Comparison of ENCODE assay signal across 8 cellular contexts in genomic region chr7:128104109-128104742, GRCh38.
DNase-seq lines count a peak whose midpoint lies in the region; ATAC-seq and TF ChIP-seq lines count a peak whose summit lies in the region.

No MANE protein-coding gene starts in this region.

- no peak overlapping the region for H4K91ac ChIP-seq in mesenchymal stem cell (ENCODE audit: low read length)

- H2BK120ac ChIP-seq in mesenchymal stem cell (ENCODE audit: low read depth, low read length) = no peak overlapping the region

- H3K27ac ChIP-seq in mammary epithelial cell (ENCODE audit: insufficient read depth, low read depth, low read length) (no peak overlapping the region), mesenchymal stem cell (ENCODE audit: low read length, poor library complexity, severe bottlenecking) (no peak overlapping the region), PC-9 (no peak overlapping the region)

- no peak overlapping the region for H3K14ac ChIP-seq in mesenchymal stem cell (ENCODE audit: low read length in 2 of 2)

- H3K18ac ChIP-seq in mesenchymal stem cell (ENCODE audit: low read depth in 1 of 2, low read length in 2 of 2) = no peak overlapping the region

- H3K27me3 ChIP-seq in mammary epithelial cell (ENCODE audit: insufficient read depth, low read length) (peaks cover 7% of the 10 kb centered on the region), mesenchymal stem cell (ENCODE audit: control insufficient read depth in 1 of 2, insufficient read depth in 1 of 2, low read length in 2 of 2) (peaks cover 25 to 42% of the 10 kb centered on the region in 2 experiments), PC-9 (ENCODE audit: insufficient read depth, low read depth) (peaks cover 7% of the 10 kb centered on the region)

- H4K20me1 ChIP-seq in mammary epithelial cell (ENCODE audit: insufficient read depth, low read length) (no peaks in the 10 kb centered on the region), PC-9 (ENCODE audit: insufficient read depth) (no peaks in the 10 kb centered on the region; the same call in 1 of the 2 replicates)

- no peak overlapping the region for H3K9ac ChIP-seq in mammary epithelial cell (ENCODE audit: insufficient read depth, low read length)
- peak overlapping the region; percentile 49 for H3K9ac ChIP-seq in mesenchymal stem cell (ENCODE audit: low read length)

- no peak for ATAC-seq in GM19328 (IDR thresholded peaks at IDR 0.05; ENCODE audit: unreplicated experiment)

- H3K79me2 ChIP-seq in mammary epithelial cell (ENCODE audit: insufficient read depth, low read length) (no peaks in the 10 kb centered on the region), PC-9 (ENCODE audit: low read depth) (no peaks in the 10 kb centered on the region)

- no peak overlapping the region for H2BK12ac ChIP-seq in mesenchymal stem cell (ENCODE audit: low read length in 2 of 2)

- CTCF ChIA-PET in mammary epithelial cell (lab: Charles Lee; ENCODE audit: low non-redundant PET) (no interaction called here), PC-9 (lab: Charles Lee) (no interaction called here)

- WGBS in mammary epithelial cell (ENCODE audit: low coverage, missing lambda C conversion rate) = 11% methylated on average over 23 of the region's 58 CpGs
- WGBS in mesenchymal stem cell = 76% methylated on average over 58 of the region's 58 CpGs

- no peaks in the 10 kb centered on the region for H3K9me3 ChIP-seq in mammary epithelial cell (replicated peaks; ENCODE audit: insufficient read depth, low read length)
- no peaks in the 10 kb centered on the region for H3K9me3 ChIP-seq in mesenchymal stem cell (ENCODE audit: control insufficient read depth, low read length)
- H3K9me3 ChIP-seq in PC-9 (ENCODE audit: insufficient read depth, low read depth) = no peaks in the 10 kb centered on the region

- peak overlapping the region; percentile 88 for H3K4me2 ChIP-seq in mammary epithelial cell (ENCODE audit: insufficient read depth, low read depth, low read length)
- H3K4me2 ChIP-seq in mesenchymal stem cell (ENCODE audit: low read length, poor library complexity, severe bottlenecking) = no peak overlapping the region
- H3K4me2 ChIP-seq in PC-9 = no peak overlapping the region

- no peaks in the 10 kb centered on the region for H3K79me1 ChIP-seq in mesenchymal stem cell (replicated peaks; ENCODE audit: low read length, poor library complexity, severe bottlenecking)

- peak overlapping the region in 2 of 3 experiments; percentile 6 to 39 for H3K4me3 ChIP-seq in mammary epithelial cell (replicated peaks in 1 of 3; ENCODE audit: insufficient read depth in 1 of 3, low read depth in 2 of 3, low read length in 3 of 3)
- H3K4me3 ChIP-seq in mesenchymal stem cell (ENCODE audit: insufficient read depth in 1 of 2, low read depth in 1 of 2, low read length in 2 of 2) = peak overlapping the region in 1 of 2 experiments; percentile 77
- H3K4me3 ChIP-seq in PC-9 = no peak overlapping the region

- no peak overlapping the region for H3K4ac ChIP-seq in mesenchymal stem cell (ENCODE audit: low read depth in 1 of 2, low read length in 2 of 2)

- H3F3A ChIP-seq in PC-9 (ENCODE audit: insufficient read depth, low read depth) = no peaks in the 10 kb centered on the region

- H2AFZ ChIP-seq in mammary epithelial cell (ENCODE audit: low read depth, low read length) (peak overlapping the region; percentile 29), mesenchymal stem cell (ENCODE audit: low read depth, low read length) (no peak overlapping the region), PC-9 (no peak overlapping the region)

- H3K4me1 ChIP-seq in mammary epithelial cell (ENCODE audit: insufficient read depth, low read length) (peaks cover 7% of the 10 kb centered on the region), mesenchymal stem cell (ENCODE audit: control insufficient read depth, insufficient read depth, low read depth, low read length) (peaks cover 3% of the 10 kb centered on the region), PC-9 (replicated peaks; ENCODE audit: insufficient read depth) (no peaks in the 10 kb centered on the region)

- H2BK5ac ChIP-seq in mesenchymal stem cell (ENCODE audit: low read depth, low read length, poor library complexity, severe bottlenecking) = no peak overlapping the region

- TF ChIP-seq CTCF in mammary epithelial cell (conservative IDR thresholded peaks at IDR 0.05 in 1 of 2, IDR thresholded peaks at IDR 0.05 in 1 of 2; ENCODE audit: extremely low read depth in 1 of 2, insufficient read depth in 1 of 2, low read depth in 1 of 2, low read length in 2 of 2) (no peak), PC-9 (conservative IDR thresholded peaks at IDR 0.05) (no peak)

- H2BK15ac ChIP-seq in mesenchymal stem cell (ENCODE audit: low read depth, poor library complexity, severe bottlenecking) = no peak overlapping the region

- dilution Hi-C loops in mammary epithelial cell (cut with HindIII; ENCODE audit: low sequenced_read_pairs) = no loop called here

- DNase-seq in SIG-M5 treated with dmso at 0.1 percent for 504 hours (lab: John Stamatoyannopoulos, UW; ENCODE audit: unreplicated experiment) (peak; percentile 24), SIG-M5 (lab: John Stamatoyannopoulos, UW) (no peak), LHCN-M2 (ENCODE audit: low read depth) (peak; percentile 60), mammary epithelial cell (no peak), mesenchymal stem cell (no peak), NCI-H1930 (lab: John Stamatoyannopoulos, UW) (no peak), PC-9 (no peak)

- no peaks in the 10 kb centered on the region for H3K36me3 ChIP-seq in mammary epithelial cell (ENCODE audit: insufficient read depth, low read length)
- peaks cover 0 to 3% of the 10 kb centered on the region in 2 experiments for H3K36me3 ChIP-seq in mesenchymal stem cell (ENCODE audit: control insufficient read depth in 1 of 2, insufficient read depth in 2 of 2, low read depth in 1 of 2, low read length in 2 of 2)
- no peaks in the 10 kb centered on the region for H3K36me3 ChIP-seq in PC-9 (ENCODE audit: low read depth)

- H3K23ac ChIP-seq in mesenchymal stem cell (ENCODE audit: low read length in 2 of 2) = no peak overlapping the region

- H3K9me2 ChIP-seq in PC-9 (ENCODE audit: insufficient read depth) = no peaks in the 10 kb centered on the region

- in situ Hi-C loops in mammary epithelial cell (cut with MboI; ENCODE audit: low sequenced_read_pairs in 2 of 2) = no loop called here

- intact Hi-C loops in mammary epithelial cell (cut with micrococcal nuclease) = no loop called here
- intact Hi-C loops in PC-9 (cut with micrococcal nuclease; ENCODE audit: unreplicated experiment) = no loop called here

- H4K8ac ChIP-seq in mesenchymal stem cell (ENCODE audit: low read length) = no peak overlapping the region

- POLR2A ChIA-PET in PC-9 (lab: Charles Lee; ENCODE audit: unreplicated experiment) = no interaction called here

- no peak overlapping the region for H2AK5ac ChIP-seq in mesenchymal stem cell (ENCODE audit: low read length, severe bottlenecking)

- BruUV-seq in mammary epithelial cell (replicated peaks; lab: Mats Ljungman, UMichigan) (no TSS peak), PC-9 (replicated peaks; lab: Mats Ljungman, UMichigan) (no TSS peak)

Comparison
In these comparisons a context has a peak if more than half of its experiments do, and no peak if none do; other contexts are left out.
1. DNase-seq: peak in SIG-M5 treated with dmso at 0.1 percent for 504 hours (single experiment) and LHCN-M2 (single experiment); none in SIG-M5 (single experiment), mammary epithelial cell (single experiment), mesenchymal stem cell (single experiment), NCI-H1930 (0 of 2) and PC-9 (0 of 2).